10 cellular contexts compared by ENCODE assay signal in the genomic region with DNA sequence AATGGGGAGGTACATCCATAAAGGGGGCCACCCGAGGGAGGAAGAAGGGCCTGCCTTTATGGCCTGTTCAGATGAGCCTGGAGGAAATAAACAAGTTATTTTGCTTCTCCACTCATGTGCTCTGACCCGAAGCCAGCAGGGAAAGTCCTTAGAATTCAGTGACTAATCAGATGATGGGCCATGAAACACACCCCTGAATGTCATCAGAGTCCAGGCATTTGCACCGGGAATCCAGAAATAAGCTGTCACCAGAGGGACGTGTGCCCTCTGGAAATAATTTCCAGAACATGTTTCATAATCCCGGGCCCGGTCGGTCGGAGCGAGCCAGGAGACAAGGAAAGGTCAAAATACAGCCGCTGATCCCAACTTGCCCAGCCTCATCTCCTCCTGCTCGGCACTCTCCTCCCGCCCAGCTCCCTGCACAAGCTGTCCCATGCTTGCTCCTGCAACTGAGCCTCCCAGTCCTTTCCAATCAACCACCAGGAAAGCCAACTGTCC.
DNase-seq lines count a peak whose midpoint lies in the region; TF ChIP-seq lines count a peak whose summit lies in the region.
"Had no signal": no experiment of that assay in that cellular context is flagged by ENCODE, and none has a peak within 500 bp of the region (broad histone marks: within the 10 kb centered on the region; RNA-seq: fewer than 3 reads in every experiment).

No MANE protein-coding gene starts in this region.

- H3K27me3 Mint-ChIP-seq in activated naive CD4-positive, alpha-beta T cell treated with anti-CD3 and anti-CD28 coated beads, Interleukin-2, amount 10 ng/mL, durations not matched to agents 7 days and 5 days, result no peaks in the 10 kb centered on the region

- H3K36me3 ChIP-seq in mucosa of rectum (ENCODE audit: control insufficient read depth in 2 of 2, insufficient read depth in 2 of 2, low read length in 2 of 2) (no peaks in the 10 kb centered on the region), vagina (no peaks in the 10 kb centered on the region)

- H3K4me3 ChIP-seq in epithelial cell of proximal tubule (ENCODE audit: low read depth, low read length) (peak overlapping the region; percentile 28), mucosa of rectum (ENCODE audit: low read length in 2 of 2) (peak overlapping the region in 1 of 2 donors; percentile 27), vagina (no peak overlapping the region)

- peaks cover 24% of the 10 kb centered on the region for H3K36me3 Mint-ChIP-seq in activated naive CD4-positive, alpha-beta T cell treated with anti-CD3 and anti-CD28 coated beads, Interleukin-2, amount 10 ng/mL, durations not matched to agents 7 days and 5 days

- no peaks in the 10 kb centered on the region for H3K27me3 ChIP-seq in mucosa of rectum (ENCODE audit: control insufficient read depth in 2 of 2, insufficient read depth in 2 of 2, low read length in 2 of 2)
- H3K27me3 ChIP-seq in vagina, result no peaks in the 10 kb centered on the region

- H3K4me1 ChIP-seq in mucosa of rectum (ENCODE audit: control insufficient read depth in 2 of 2, insufficient read depth in 2 of 2, low read length in 2 of 2) (peaks cover 13 to 38% of the 10 kb centered on the region in 2 donors), vagina (peaks cover 18% of the 10 kb centered on the region)

- TF ChIP-seq POLR2A in vagina (IDR thresholded peaks at IDR 0.05), result no peak

- no peaks in the 10 kb centered on the region for H3K9me3 ChIP-seq in mucosa of rectum (ENCODE audit: control insufficient read depth in 2 of 2, low read length in 2 of 2)
- H3K9me3 ChIP-seq in vagina, result no peaks in the 10 kb centered on the region

- H3K27ac Mint-ChIP-seq in activated naive CD4-positive, alpha-beta T cell treated with anti-CD3 and anti-CD28 coated beads, Interleukin-2, amount 10 ng/mL, durations not matched to agents 7 days and 5 days, result no peak overlapping the region

- TF ChIP-seq CTCF in epithelial cell of proximal tubule (conservative IDR thresholded peaks at IDR 0.05; ENCODE audit: low read depth, low read length) (no peak), vagina (IDR thresholded peaks at IDR 0.05) (no peak)

- H3K4me3 Mint-ChIP-seq in activated naive CD4-positive, alpha-beta T cell treated with anti-CD3 and anti-CD28 coated beads, Interleukin-2, amount 10 ng/mL, durations not matched to agents 7 days and 5 days, result no peak overlapping the region

- peaks cover 22% of the 10 kb centered on the region for H3K4me1 Mint-ChIP-seq in activated naive CD4-positive, alpha-beta T cell treated with anti-CD3 and anti-CD28 coated beads, Interleukin-2, amount 10 ng/mL, durations not matched to agents 7 days and 5 days

- CTCF ChIA-PET in activated naive CD4-positive, alpha-beta T cell treated with anti-CD3 and anti-CD28 coated beads, Interleukin-2, amount 10 ng/mL, durations not matched to agents 7 days and 5 days (lab: Charles Lee), result no interaction called here

- peak overlapping the region; percentile 38 to 74 for H3K9ac ChIP-seq in mucosa of rectum (ENCODE audit: low read depth in 1 of 2, low read length in 2 of 2)
- H3K9ac ChIP-seq: KMS-11 had no signal

- intact Hi-C loops in vagina (cut with DNase I), result no loop called here

- DNase-seq in DMS53 (lab: John Stamatoyannopoulos, UW) (peak; percentile 26), DMS53 treated with DMSO at 0.1 percent for 48 hours (lab: John Stamatoyannopoulos, UW; ENCODE audit: unreplicated experiment) (no peak), epithelial cell of proximal tubule (ENCODE audit: low read depth) (peak; percentile 99), vagina (ENCODE audit: extremely low spot score in 2 of 2) (peak in 1 of 2 donors; percentile 97), iPS-NIHi11 (ENCODE audit: low spot score) (no peak)
- no peak for DNase-seq in stimulated activated CD4-positive, alpha-beta T cell treated with anti-CD3 and anti-CD28 coated beads, Interleukin-4, amount 100 ng/mL, for 4 hours
- no peak for DNase-seq in activated naive CD4-positive, alpha-beta T cell treated with anti-CD3 and anti-CD28 coated beads, Interleukin-2, amount 10 ng/mL, durations not matched to agents 7 days and 5 days
- DNase-seq: 8988T had no signal

- H3K27ac ChIP-seq in mucosa of rectum (ENCODE audit: low read depth in 2 of 2, low read length in 2 of 2), result peak overlapping the region; percentile 89 to 91
- H3K27ac ChIP-seq in vagina, result peak overlapping the region; percentile 74
- H3K27ac ChIP-seq: KMS-11 had no signal

- H3K9me3 Mint-ChIP-seq in activated naive CD4-positive, alpha-beta T cell treated with anti-CD3 and anti-CD28 coated beads, Interleukin-2, amount 10 ng/mL, durations not matched to agents 7 days and 5 days, result no peaks in the 10 kb centered on the region

Comparison
In these comparisons a context has a peak if more than half of its experiments do, and no peak if none do; other contexts are left out.
1. DNase-seq: peak in DMS53 (single experiment) and epithelial cell of proximal tubule (single experiment); none in DMS53 treated with DMSO at 0.1 percent for 48 hours (single experiment), stimulated activated CD4-positive, alpha-beta T cell treated with anti-CD3 and anti-CD28 coated beads, Interleukin-4, amount 100 ng/mL, for 4 hours (0 of 2), iPS-NIHi11 (single experiment) and activated naive CD4-positive, alpha-beta T cell treated with anti-CD3 and anti-CD28 coated beads, Interleukin-2, amount 10 ng/mL, durations not matched to agents 7 days and 5 days (single experiment).